Comparison of ENCODE assay signal across 1 cellular context in the genomic region with DNA sequence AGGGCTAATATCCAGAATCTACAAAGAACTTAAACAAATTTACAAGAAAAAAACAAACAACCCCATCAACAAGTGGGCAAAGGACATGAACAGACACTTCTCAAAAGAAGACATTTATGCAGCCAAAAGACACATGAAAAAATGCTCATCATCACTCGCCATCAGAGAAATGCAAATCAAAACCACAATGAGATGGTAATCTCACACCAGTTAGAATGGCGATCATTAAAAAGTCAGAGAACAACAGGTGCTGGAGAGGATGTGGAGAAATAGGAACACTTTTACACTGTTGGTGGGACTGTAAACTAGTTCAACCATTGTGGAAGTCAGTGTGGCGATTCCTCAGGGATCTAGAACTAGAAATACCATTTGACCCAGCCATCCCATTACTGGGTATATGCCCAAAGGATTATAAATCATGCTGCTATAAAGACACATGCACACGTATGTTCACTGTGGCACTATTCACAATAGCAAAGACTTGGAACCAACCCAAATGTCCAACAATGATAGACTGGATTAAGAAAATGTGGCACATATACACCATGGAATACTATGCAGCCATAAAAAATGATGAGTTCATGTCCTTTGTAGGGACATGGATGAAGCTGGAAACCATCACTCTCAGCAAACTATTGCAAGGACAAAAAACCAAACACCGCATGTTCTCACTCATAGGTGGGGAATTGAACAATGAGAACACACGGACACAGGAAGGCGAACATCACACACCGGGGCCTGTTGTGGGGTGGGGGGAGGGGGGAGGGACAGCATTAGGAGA. TPM values are rescaled to one million over a fixed set of nuclear protein-coding genes. Genes with fewer than 3 reads are reported as not detected.
"Had no signal": no experiment of that assay in that cellular context is flagged by ENCODE, and none has a peak within 500 bp of the region (broad histone marks: within the 10 kb centered on the region; RNA-seq: fewer than 3 reads in every experiment).

No MANE protein-coding gene starts in this region.

RNA-seq across cellular contexts. Expression of gene NUDT13, which starts 40.6 kb away (rescaled TPM):
- total RNA-seq: OCI-LY7 had no signal
